24 cellular contexts compared by ENCODE assay signal in genomic region chrX:29726811-29727210, GRCh38.
DNase-seq lines count a peak whose midpoint lies in the region; ATAC-seq, FAIRE-seq and TF ChIP-seq lines count a peak whose summit lies in the region.
"Had no signal": no experiment of that assay in that cellular context is flagged by ENCODE, and none has a peak within 500 bp of the region (broad histone marks: within the 10 kb centered on the region; RNA-seq: fewer than 3 reads in every experiment).

No MANE protein-coding gene starts in this region.

- no peaks in the 10 kb centered on the region for H3K9me3 Mint-ChIP-seq in activated naive CD4-positive, alpha-beta T cell treated with anti-CD3 and anti-CD28 coated beads, Interleukin-2, amount 50 U/mL, for 72 hours

- no peak for TF ChIP-seq EP300 in tibial nerve (IDR thresholded peaks at IDR 0.05)

- H3K27ac ChIP-seq in caudate nucleus (ENCODE audit: low read depth, low read length), result peak overlapping the region; percentile 85
- peak overlapping the region; percentile 62 for H3K27ac ChIP-seq in substantia nigra (ENCODE audit: low read depth, low read length, poor library complexity, severe bottlenecking)
- no peak overlapping the region for H3K27ac ChIP-seq in tibial nerve
- H3K27ac ChIP-seq: SJSA1 had no signal

- no peaks in the 10 kb centered on the region for H3K36me3 Mint-ChIP-seq in activated naive CD4-positive, alpha-beta T cell treated with anti-CD3 and anti-CD28 coated beads, Interleukin-2, amount 50 U/mL, for 72 hours
- H3K36me3 Mint-ChIP-seq: CD14-positive monocyte; CD8-positive, alpha-beta memory T cell had no signal

- no peaks in the 10 kb centered on the region for H3K4me1 ChIP-seq in tibial nerve
- H3K4me1 ChIP-seq: BE2C, SJSA1 had no signal

- no peak for TF ChIP-seq CTCF in tibial nerve (IDR thresholded peaks at IDR 0.05)

- TF ChIP-seq POLR2A in tibial nerve (IDR thresholded peaks at IDR 0.05), result no peak

- no peak for ATAC-seq in activated naive CD4-positive, alpha-beta T cell treated with anti-CD3 and anti-CD28 coated beads, Interleukin-2, amount 50 U/mL, for 72 hours

- no peak for FAIRE-seq in HTR-8/SVneo (lab: Jason Lieb, UNC)
- FAIRE-seq: GM18507, H1 had no signal

- no peaks in the 10 kb centered on the region for H3K9me3 ChIP-seq in tibial nerve
- H3K9me3 ChIP-seq: BE2C, MG63, SJSA1 had no signal

- H3K36me3 ChIP-seq in tibial nerve, result no peaks in the 10 kb centered on the region
- H3K36me3 ChIP-seq: BE2C, MG63, SJSA1 had no signal

- WGBS in tibial nerve, 2 donors, result 61 to 76% methylated on average over 2 of the region's 2 CpGs

- DNase-seq in caudate nucleus (lab: John Stamatoyannopoulos, UW), result peak in 15 of 61 donors; percentile 0 to 29 (median 4)
- DNase-seq in inferior parietal cortex (ENCODE audit: extremely low spot score), result peak; percentile 36
- DNase-seq in substantia nigra (lab: John Stamatoyannopoulos, UW), result peak in 16 of 49 donors; percentile 0 to 25 (median 2)
- DNase-seq in activated naive CD4-positive, alpha-beta T cell treated with anti-CD3 and anti-CD28 coated beads, Interleukin-2, amount 50 U/mL, for 72 hours (ENCODE audit: low spot score in 2 of 2), result no peak
- DNase-seq in NCI-H748 treated with DMSO at 0.1 percent for 48 hours (lab: John Stamatoyannopoulos, UW), result no peak
- no peak for DNase-seq in HTR-8/SVneo (ENCODE audit: insufficient read length, low spot score)
- no peak for DNase-seq in tibial nerve (ENCODE audit: low spot score in 2 of 2)
- DNase-seq: BE2C; CD8-positive, alpha-beta memory T cell; DMS 273 treated with DMSO at 0.1 percent for 48 hours; DMS79 treated with DMSO at 0.1 percent for 48 hours; HCEC 1CT; IMR-90; KG1; MG63; NCI-H2029; NCI-H446 treated with DMSO at 0.1 percent for 48 hours; NCI-H526; Right ventricle myocardium superior; RPMI8226 had no signal

- no peaks in the 10 kb centered on the region for H3K27me3 ChIP-seq in tibial nerve
- H3K27me3 ChIP-seq: BE2C, MG63, SJSA1 had no signal

- no peak overlapping the region for H3K27ac Mint-ChIP-seq in activated naive CD4-positive, alpha-beta T cell treated with anti-CD3 and anti-CD28 coated beads, Interleukin-2, amount 50 U/mL, for 72 hours
- H3K27ac Mint-ChIP-seq: CD14-positive monocyte had no signal

- H3K4me3 ChIP-seq in tibial nerve, result no peak overlapping the region
- H3K4me3 ChIP-seq: MG63, SJSA1 had no signal

Comparison
In these comparisons a context has a peak if more than half of its experiments do, and no peak if none do; other contexts are left out.
1. H3K27ac ChIP-seq: peak in caudate nucleus (single experiment) and substantia nigra (single experiment); none in tibial nerve (0 of 4).